17 cellular contexts compared by ENCODE assay signal in genomic region chr15:72284781-72285180, GRCh38. TPM values are rescaled to one million over a fixed set of nuclear protein-coding genes. Genes with fewer than 3 reads are reported as not detected.
"Had no signal": no experiment of that assay in that cellular context is flagged by ENCODE, and none has a peak within 500 bp of the region (broad histone marks: within the 10 kb centered on the region; RNA-seq: fewer than 3 reads in every experiment).

No MANE protein-coding gene starts in this region.

- ATAC-seq: activated naive CD8-positive, alpha-beta T cell treated with anti-CD3 and anti-CD28 coated beads, Interleukin-2, amount 50 U/mL, for 24 hours; esophagus mucosa; natural killer cell; right cardiac atrium; stimulated activated naive CD8-positive, alpha-beta T cell treated with anti-CD3 and anti-CD28 coated beads, Interleukin-15, Interleukin-2, amounts not matched to agents 100 U/mL and 50 U/mL, for 24 hours had no signal

- DNase-seq: activated CD4-positive, CD25-positive, alpha-beta regulatory T cell treated with anti-CD3 and anti-CD28 coated beads, Interleukin-2, amount 50 U/mL, for 72 hours; activated naive CD4-positive, alpha-beta T cell; activated naive CD8-positive, alpha-beta T cell treated with anti-CD3 and anti-CD28 coated beads, Interleukin-2, amount 50 U/mL, for 24 hours; hypothalamus; natural killer cell; right cardiac atrium; small intestine; stimulated activated CD4-positive, alpha-beta T cell treated with anti-CD3 and anti-CD28 coated beads, Interleukin-4, amount 100 ng/mL, for 24 hours; stimulated activated naive CD8-positive, alpha-beta T cell treated with anti-CD3 and anti-CD28 coated beads, Interleukin-15, Interleukin-2, amounts not matched to agents 100 U/mL and 50 U/mL, for 24 hours; T-helper 9 cell; trophoblast cell had no signal

- H3K4me1 ChIP-seq: ascending aorta, suprapubic skin had no signal

- H3K9me3 ChIP-seq: ascending aorta, suprapubic skin had no signal

- H3K27me3 Mint-ChIP-seq: activated naive CD8-positive, alpha-beta T cell treated with anti-CD3 and anti-CD28 coated beads, Interleukin-2, amount 50 U/mL, for 24 hours; progenitor cell of endocrine pancreas had no signal

- H3K27ac Mint-ChIP-seq: activated naive CD8-positive, alpha-beta T cell treated with anti-CD3 and anti-CD28 coated beads, Interleukin-2, amount 50 U/mL, for 24 hours; activated T-helper 1 cell treated with anti-CD3 and anti-CD28 coated beads, Interleukin-12 subunit alpha, Interleukin-12 subunit beta, Interleukin-2, Interleukin-4 antibody, amounts not matched to agents 30 ng/mL and 10 ng/mL and 1 ng/mL, durations not matched to agents 14 hours and 24 hours and 36 hours; natural killer cell; progenitor cell of endocrine pancreas had no signal

- H3K36me3 ChIP-seq: ascending aorta had no signal

- H3K4me3 ChIP-seq: ascending aorta, suprapubic skin had no signal

- H3K4me3 Mint-ChIP-seq: activated naive CD8-positive, alpha-beta T cell treated with anti-CD3 and anti-CD28 coated beads, Interleukin-2, amount 50 U/mL, for 24 hours; activated T-helper 1 cell treated with anti-CD3 and anti-CD28 coated beads, Interleukin-12 subunit alpha, Interleukin-12 subunit beta, Interleukin-2, Interleukin-4 antibody, amounts not matched to agents 30 ng/mL and 10 ng/mL and 1 ng/mL, durations not matched to agents 14 hours and 24 hours and 36 hours; natural killer cell had no signal

- H3K27me3 ChIP-seq: ascending aorta, suprapubic skin had no signal

- H3K27ac ChIP-seq: ascending aorta, suprapubic skin had no signal

- H3K9me3 Mint-ChIP-seq: activated naive CD8-positive, alpha-beta T cell treated with anti-CD3 and anti-CD28 coated beads, Interleukin-2, amount 50 U/mL, for 24 hours; activated T-helper 1 cell treated with anti-CD3 and anti-CD28 coated beads, Interleukin-12 subunit alpha, Interleukin-12 subunit beta, Interleukin-2, Interleukin-4 antibody, amounts not matched to agents 30 ng/mL and 10 ng/mL and 1 ng/mL, durations not matched to agents 14 hours and 24 hours and 36 hours; natural killer cell had no signal

- H3K4me1 Mint-ChIP-seq: activated naive CD8-positive, alpha-beta T cell treated with anti-CD3 and anti-CD28 coated beads, Interleukin-2, amount 50 U/mL, for 24 hours; natural killer cell had no signal

- H3K36me3 Mint-ChIP-seq: natural killer cell had no signal

RNA-seq across cellular contexts. Expression of gene CELF6, which starts 35.2 kb away (rescaled TPM):
- total RNA-seq: ascending aorta, dermis microvascular lymphatic vessel endothelial cell, esophagus mucosa had no signal
